ENCODE assay signal across 9 cellular contexts in genomic region chr11:2380807-2381350, GRCh38. TPM values are rescaled to one million over a fixed set of nuclear protein-coding genes. Genes with fewer than 3 reads are reported as not detected.
DNase-seq lines count a peak whose midpoint lies in the region; TF ChIP-seq lines count a peak whose summit lies in the region.
"Had no signal": no experiment of that assay in that cellular context is flagged by ENCODE, and none has a peak within 500 bp of the region (broad histone marks: within the 10 kb centered on the region; RNA-seq: fewer than 3 reads in every experiment).

No MANE protein-coding gene starts in this region.

- peaks cover 2% of the 10 kb centered on the region for H3K36me3 Mint-ChIP-seq in neural progenitor cell
- peaks cover 31% of the 10 kb centered on the region for H3K36me3 Mint-ChIP-seq in Calu3 (ENCODE audit: insufficient read depth, unreplicated experiment)

- H3K79me2 ChIP-seq in neural progenitor cell (ENCODE audit: low read depth) = peaks cover 81% of the 10 kb centered on the region

- H3K4me1 Mint-ChIP-seq in neural progenitor cell (peaks cover 15% of the 10 kb centered on the region), Calu3 (ENCODE audit: low read depth, unreplicated experiment) (peaks cover 8% of the 10 kb centered on the region)

- H3K9ac ChIP-seq in BLaER1 treated with 17β-estradiol and CSF1 and Interleukin-3, amounts not matched to agents 10 nM and 100 nM = peak overlapping the region in 8 of 11 experiments; percentile 25 to 78 (median 70); a peak in 11 of 22 replicates
- H3K9ac ChIP-seq in neural progenitor cell = no peak overlapping the region

- CTCF ChIA-PET in Calu3 (lab: Charles Lee) = interaction anchor here (1.3 kb wide), 1 partner anchor 18 kb away, joined by 4 read pairs; no protein-coding TSS in a partner anchor

- TF ChIP-seq POLR2A in esophagus squamous epithelium (IDR thresholded peaks at IDR 0.05) = no peak

- H3K9me3 ChIP-seq in BLaER1 treated with 17β-estradiol and CSF1 and Interleukin-3, amounts not matched to agents 10 nM and 100 nM (replicated peaks in 1 of 11) = peaks cover 0 to 17% (median 11%) of the 10 kb centered on the region in 11 experiments; a peak in 11 of 22 replicates
- H3K9me3 ChIP-seq in esophagus squamous epithelium (no peaks in the 10 kb centered on the region), neural progenitor cell (ENCODE audit: low read depth) (no peaks in the 10 kb centered on the region)

- H3K4me1 ChIP-seq in BLaER1 treated with 17β-estradiol and CSF1 and Interleukin-3, amounts not matched to agents 10 nM and 100 nM = peaks cover 62 to 80% (median 77%) of the 10 kb centered on the region in 10 experiments
- peaks cover 71 to 93% (median 74%) of the 10 kb centered on the region in 3 donors for H3K4me1 ChIP-seq in esophagus squamous epithelium
- peaks cover 6% of the 10 kb centered on the region for H3K4me1 ChIP-seq in neural progenitor cell

- H3K27me3 Mint-ChIP-seq in neural progenitor cell (ENCODE audit: insufficient read depth, low read depth) (no peaks in the 10 kb centered on the region), Calu3 (ENCODE audit: unreplicated experiment) (no peaks in the 10 kb centered on the region)

- BruUV-seq in Calu3 (replicated peaks; lab: Mats Ljungman, UMichigan) = no TSS peak

- TF ChIP-seq CTCF in esophagus squamous epithelium (IDR thresholded peaks at IDR 0.05) (no peak), neural progenitor cell (IDR thresholded peaks at IDR 0.05) (no peak), Calu3 (IDR thresholded peaks at IDR 0.05; ENCODE audit: unreplicated experiment) (no peak)

- H3K4me3 Mint-ChIP-seq in neural progenitor cell (peak overlapping the region; percentile 52), Calu3 (ENCODE audit: low read depth, unreplicated experiment) (no peak overlapping the region)

- H3K36me3 ChIP-seq in BLaER1 treated with 17β-estradiol and CSF1 and Interleukin-3, amounts not matched to agents 10 nM and 100 nM = peaks cover 7 to 35% (median 21%) of the 10 kb centered on the region in 11 experiments; a peak in 18 of 22 replicates
- H3K36me3 ChIP-seq in esophagus squamous epithelium (peaks cover 0 to 10% (median 0%) of the 10 kb centered on the region in 3 donors), neural progenitor cell (no peaks in the 10 kb centered on the region)

- H3K27me3 ChIP-seq in BLaER1 treated with 17β-estradiol and CSF1 and Interleukin-3, amounts not matched to agents 10 nM and 100 nM = no peaks in the 10 kb centered on the region
- H3K27me3 ChIP-seq in esophagus squamous epithelium (no peaks in the 10 kb centered on the region), neural progenitor cell (peaks cover 10% of the 10 kb centered on the region)

- H3K4me2 ChIP-seq in BLaER1 treated with 17β-estradiol and CSF1 and Interleukin-3, amounts not matched to agents 10 nM and 100 nM = peak overlapping the region; percentile 85 to 100 (median 96)
- no peak overlapping the region for H3K4me2 ChIP-seq in neural progenitor cell

- intact Hi-C loops in esophagus squamous epithelium (cut with DNase I) = no loop called here
- intact Hi-C loops in Calu3 (cut with micrococcal nuclease; ENCODE audit: unreplicated experiment) = no loop called here

- WGBS in esophagus squamous epithelium, 2 donors = 47 to 58% methylated on average over 3 to 7 of the region's 20 CpGs

- H4K20me1 ChIP-seq in BLaER1 treated with 17β-estradiol and CSF1 and Interleukin-3, amounts not matched to agents 10 nM and 100 nM = peaks cover 73 to 92% (median 86%) of the 10 kb centered on the region in 11 experiments
- H4K20me1 ChIP-seq in neural progenitor cell (ENCODE audit: low read depth) = peaks cover 82% of the 10 kb centered on the region

- H3K27ac Mint-ChIP-seq in neural progenitor cell = no peak overlapping the region
- no peak overlapping the region for H3K27ac Mint-ChIP-seq in Calu3 (ENCODE audit: unreplicated experiment)

- DNase-seq in NOMO-1 (lab: John Stamatoyannopoulos, UW; ENCODE audit: unreplicated experiment in 2 of 2) (peak; percentile 55 to 69), esophagus squamous epithelium (lab: John Stamatoyannopoulos, UW) (no peak), neural progenitor cell (ENCODE audit: low spot score) (no peak), Kasumi-1 (lab: John Stamatoyannopoulos, UW) (no peak), AML-193 (lab: John Stamatoyannopoulos, UW) (no peak), COLO668 (lab: John Stamatoyannopoulos, UW; ENCODE audit: unreplicated experiment) (no peak), Calu3 (no peak)

- peak overlapping the region in 9 of 10 experiments; percentile 14 to 98 (median 39); a peak in 11 of 20 replicates for H3K4me3 ChIP-seq in BLaER1 treated with 17β-estradiol and CSF1 and Interleukin-3, amounts not matched to agents 10 nM and 100 nM
- H3K4me3 ChIP-seq in esophagus squamous epithelium = peak overlapping the region in 3 of 4 donors; percentile 11 to 97 (median 90)
- H3K4me3 ChIP-seq in neural progenitor cell = no peak overlapping the region

- no peaks in the 10 kb centered on the region for H3F3A ChIP-seq in neural progenitor cell (ENCODE audit: low read depth)

- H2AFZ ChIP-seq in neural progenitor cell (replicated peaks) = no peak overlapping the region

- H3K9me3 Mint-ChIP-seq in neural progenitor cell (no peaks in the 10 kb centered on the region), Calu3 (ENCODE audit: low read depth, unreplicated experiment) (no peaks in the 10 kb centered on the region)

- H3K27ac ChIP-seq in BLaER1 treated with 17β-estradiol and CSF1 and Interleukin-3, amounts not matched to agents 10 nM and 100 nM = peak overlapping the region in 4 of 11 experiments; percentile 49 to 82 (median 68); a peak in 5 of 22 replicates
- H3K27ac ChIP-seq in esophagus squamous epithelium (peak overlapping the region; percentile 96 to 99 (median 98)), neural progenitor cell (no peak overlapping the region)
- H3K27ac ChIP-seq: VCaP had no signal

RNA-seq across cellular contexts. Expression of gene CD81, which starts 3.8 kb away (rescaled TPM):
- 100 to 1,000 TPM; 110 to 265 (median 125) TPM for total RNA-seq in esophagus squamous epithelium
- total RNA-seq in neural progenitor cell (ENCODE audit: low replicate concordance) = 87.6 and 181 TPM in 2 replicates
- total RNA-seq in Calu3 (2022) = 283 and 310 TPM in 2 replicates

RNA-seq across cellular contexts. Expression of gene TSSC4, which starts 19.7 kb away (rescaled TPM):
- total RNA-seq in esophagus squamous epithelium = 10 to 100 TPM; 24.2 to 35.5 (median 29.6) TPM
- total RNA-seq in neural progenitor cell (ENCODE audit: low replicate concordance) = 11.1 and 30.2 TPM in 2 replicates
- 49.4 and 51.9 TPM in 2 replicates for total RNA-seq in Calu3 (2022)

Comparison
In these comparisons a context has a peak if more than half of its experiments do, and no peak if none do; other contexts are left out.
1. DNase-seq: peak in NOMO-1 (2 of 2); none in esophagus squamous epithelium (single experiment), neural progenitor cell (single experiment), Kasumi-1 (0 of 2), AML-193 (0 of 2), COLO668 (single experiment) and Calu3 (single experiment).